In genomic region chr20:44208770-44209169, GRCh38 we compare ENCODE assay signal across 7 cellular contexts. TPM values are rescaled to one million over a fixed set of nuclear protein-coding genes. Genes with fewer than 3 reads are reported as not detected.
A peak's percentile ranks its signal among the peaks of the same experiment; 100 is the strongest.
DNase-seq lines count a peak whose midpoint lies in the region; ATAC-seq and TF ChIP-seq lines count a peak whose summit lies in the region.

No MANE protein-coding gene starts in this region.

- in situ Hi-C loops in SK-MEL-5 (cut with HindIII; ENCODE audit: low pct_unique_long_range_greater_than_20kb, low sequenced_read_pairs): no loop called here

- H2AFZ ChIP-seq in GM23338: no peak overlapping the region

- H3K9me3 ChIP-seq in skeletal muscle tissue (ENCODE audit: control insufficient read depth in 3 of 3, low read length in 3 of 3): no peaks in the 10 kb centered on the region

- ATAC-seq in GM23338: no peak

- H3K27ac Mint-ChIP-seq in GM23338: peak overlapping the region; percentile 98; the same call in 1 of the 2 replicates

- H3K9me3 Mint-ChIP-seq in GM23338: no peaks in the 10 kb centered on the region; the same call in 2 of the 3 replicates

- H3K9ac ChIP-seq in skeletal muscle tissue (ENCODE audit: low read depth in 1 of 3, low read length in 3 of 3): peak overlapping the region; percentile 94 to 99 (median 98)

- DNase-seq in GM23338 (ENCODE audit: low spot score) (no peak), SK-MEL-5 (ENCODE audit: low read depth, low spot score) (peak; percentile 27), fibroblast of mammary gland (ENCODE audit: low read depth) (peak; percentile 51), germinal center (ENCODE audit: low spot score) (no peak), NCI-H2029 treated with DMSO at 0.1 percent for 48 hours (lab: John Stamatoyannopoulos, UW) (no peak)
- DNase-seq in stimulated activated CD4-positive, alpha-beta T cell treated with anti-CD3 and anti-CD28 coated beads, Interleukin-4, amount 100 ng/mL, for 24 hours: no peak

- H3K4me3 ChIP-seq in GM23338 (peak overlapping the region; percentile 92), fibroblast of mammary gland (ENCODE audit: control insufficient read depth, low read depth, low read length) (peak overlapping the region; percentile 85), skeletal muscle tissue (ENCODE audit: low read length in 3 of 3) (peak overlapping the region; percentile 86 to 92 (median 91))

- H3F3A ChIP-seq in GM23338 (replicated peaks; ENCODE audit: low read depth): no peaks in the 10 kb centered on the region

- H3K36me3 Mint-ChIP-seq in GM23338 (ENCODE audit: low read depth): peaks cover 11% of the 10 kb centered on the region

- H3K79me2 ChIP-seq in GM23338 (replicated peaks; ENCODE audit: insufficient read depth): peaks cover 72% of the 10 kb centered on the region

- peaks cover 24% of the 10 kb centered on the region; the same call in 2 of the 3 replicates for H3K4me1 Mint-ChIP-seq in GM23338

- H3K27ac ChIP-seq in GM23338 (ENCODE audit: low read depth) (no peak overlapping the region), skeletal muscle tissue (ENCODE audit: low read depth, low read length) (peak overlapping the region; percentile 100)

- H3K9me2 ChIP-seq in GM23338 (ENCODE audit: insufficient read depth): no peaks in the 10 kb centered on the region

- H3K27me3 ChIP-seq in GM23338 (ENCODE audit: insufficient read depth) (no peaks in the 10 kb centered on the region), skeletal muscle tissue (ENCODE audit: control insufficient read depth in 3 of 3, insufficient read depth in 3 of 3, low read length in 3 of 3) (no peaks in the 10 kb centered on the region)

- H3K4me3 Mint-ChIP-seq in GM23338: peak overlapping the region; percentile 98

- H3K36me3 ChIP-seq in GM23338 (ENCODE audit: insufficient read depth) (peaks cover 12% of the 10 kb centered on the region), skeletal muscle tissue (ENCODE audit: control insufficient read depth in 3 of 3, insufficient read depth in 3 of 3, low read length in 3 of 3) (peaks cover 0 to 8% (median 5%) of the 10 kb centered on the region in 3 donors)

- TF ChIP-seq CTCF in GM23338 (conservative IDR thresholded peaks at IDR 0.05; ENCODE audit: low read depth in 2 of 2): no peak
- TF ChIP-seq CTCF in fibroblast of mammary gland (conservative IDR thresholded peaks at IDR 0.05; ENCODE audit: control insufficient read depth, insufficient read depth, low read depth, low read length): no peak

- H3K27me3 Mint-ChIP-seq in GM23338 (ENCODE audit: insufficient read depth, low read depth, poor library complexity): peaks cover 11% of the 10 kb centered on the region

- peaks cover 25% of the 10 kb centered on the region for H4K20me1 ChIP-seq in GM23338 (replicated peaks; ENCODE audit: insufficient read depth)

- H3K4me1 ChIP-seq in GM23338 (ENCODE audit: insufficient read depth) (peaks cover 15% of the 10 kb centered on the region), skeletal muscle tissue (ENCODE audit: control insufficient read depth in 3 of 3, insufficient read depth in 3 of 3, low read length in 3 of 3) (peaks cover 35 to 52% (median 45%) of the 10 kb centered on the region in 3 donors)

- H3K4me2 ChIP-seq in GM23338: peak overlapping the region; percentile 86

TF ChIP-seq in GM23338, 12 proteins besides CTCF, POLR2A, EP300 and RAD21:
- TF ChIP-seq ZNF114 (CRISPR knock-in tag; IDR thresholded peaks at IDR 0.05): no peak
- TF ChIP-seq, protein P1, sequence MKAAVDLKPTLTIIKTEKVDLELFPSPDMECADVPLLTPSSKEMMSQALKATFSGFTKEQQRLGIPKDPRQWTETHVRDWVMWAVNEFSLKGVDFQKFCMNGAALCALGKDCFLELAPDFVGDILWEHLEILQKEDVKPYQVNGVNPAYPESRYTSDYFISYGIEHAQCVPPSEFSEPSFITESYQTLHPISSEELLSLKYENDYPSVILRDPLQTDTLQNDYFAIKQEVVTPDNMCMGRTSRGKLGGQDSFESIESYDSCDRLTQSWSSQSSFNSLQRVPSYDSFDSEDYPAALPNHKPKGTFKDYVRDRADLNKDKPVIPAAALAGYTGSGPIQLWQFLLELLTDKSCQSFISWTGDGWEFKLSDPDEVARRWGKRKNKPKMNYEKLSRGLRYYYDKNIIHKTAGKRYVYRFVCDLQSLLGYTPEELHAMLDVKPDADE (IDR thresholded peaks at IDR 0.05): no peak
- TF ChIP-seq ZNF331 (CRISPR knock-in tag; IDR thresholded peaks at IDR 0.05; ENCODE audit: low read depth): no peak
- TF ChIP-seq EZH2 (IDR thresholded peaks at IDR 0.05; ENCODE audit: low read depth, unreplicated experiment): no peak
- no peak for TF ChIP-seq POLR2AphosphoS5 (IDR thresholded peaks at IDR 0.05; ENCODE audit: low read depth)
- TF ChIP-seq EZH2phosphoT487 (IDR thresholded peaks at IDR 0.05; ENCODE audit: unreplicated experiment): no peak
TF ChIP-seq in GM23338: peak in this region for 0.

RNA-seq across cellular contexts. Expression of gene OSER1, which starts 1.8 kb away (rescaled TPM):
- total RNA-seq in GM23338 (2014; rRNA removed; shearing (Covaris generic)): 31.1 and 32.4 TPM in 2 replicates
- polyA plus RNA-seq in GM23338 (2016; fragmentation: Nextera tagmentation; extraction: Ambion mirVana): 22.1 and 25.2 TPM in 2 replicates
- 49.6 and 50.9 TPM in 2 replicates for total RNA-seq in SK-MEL-5 (2014; rRNA removed; shearing (Covaris generic))
- 22.0 and 23.9 TPM in 2 replicates for polyA plus RNA-seq in SK-MEL-5 (2015; cell fraction: cytosol; rRNA removed)
- polyA plus RNA-seq in SK-MEL-5 (2015; cell fraction: nucleus; rRNA removed): 50.6 and 60.6 TPM in 2 replicates
- total RNA-seq in skeletal muscle tissue: 31.3 TPM

RNA-seq across cellular contexts. Expression of gene JPH2, which starts 21.8 kb away (rescaled TPM):
- total RNA-seq in GM23338 (2014; rRNA removed; shearing (Covaris generic)): 0.78 and 1.1 TPM in 2 replicates
- polyA plus RNA-seq in GM23338 (2016; fragmentation: Nextera tagmentation; extraction: Ambion mirVana): 0.16 and 0.43 TPM in 2 replicates
- 0.08 and 0.13 TPM in 2 replicates for total RNA-seq in SK-MEL-5 (2014; rRNA removed; shearing (Covaris generic))
- 0.08 TPM in 1 of 2 replicates, not detected in the other for polyA plus RNA-seq in SK-MEL-5 (2015; cell fraction: cytosol; rRNA removed)
- polyA plus RNA-seq in SK-MEL-5 (2015; cell fraction: nucleus; rRNA removed): not detected in 2 replicates
- 85.1 TPM for total RNA-seq in skeletal muscle tissue

RNA-seq across cellular contexts. Expression of gene GDAP1L1, which starts 38.3 kb away (rescaled TPM):
- total RNA-seq in GM23338 (2014; rRNA removed; shearing (Covaris generic)): 6.9 and 11.2 TPM in 2 replicates
- polyA plus RNA-seq in GM23338 (2016; fragmentation: Nextera tagmentation; extraction: Ambion mirVana): 4.5 and 5.9 TPM in 2 replicates
- 0.43 TPM in 1 of 2 replicates, not detected in the other for total RNA-seq in SK-MEL-5 (2014; rRNA removed; shearing (Covaris generic))
- 0.24 and 0.30 TPM in 2 replicates for polyA plus RNA-seq in SK-MEL-5 (2015; cell fraction: cytosol; rRNA removed)
- polyA plus RNA-seq in SK-MEL-5 (2015; cell fraction: nucleus; rRNA removed): 1.5 TPM in 1 of 2 replicates, not detected in the other
- total RNA-seq in skeletal muscle tissue: not detected

Comparison
In these comparisons a context has a peak if more than half of its experiments do, and no peak if none do; other contexts are left out.
1. DNase-seq: peak in SK-MEL-5 (single experiment) and fibroblast of mammary gland (single experiment); none in GM23338 (single experiment), germinal center (single experiment), stimulated activated CD4-positive, alpha-beta T cell treated with anti-CD3 and anti-CD28 coated beads, Interleukin-4, amount 100 ng/mL, for 24 hours (single experiment) and NCI-H2029 treated with DMSO at 0.1 percent for 48 hours (single experiment).
2. RNA of gene JPH2, which starts 21.8 kb away (total RNA-seq): 85.1 TPM in skeletal muscle tissue (single experiment); 0.78 to 1.1 TPM in GM23338 and 0.08 to 0.13 TPM in SK-MEL-5; every median in the first group is over 10 times any median in the second.
3. Peak in every context shown above with its lines, with median percentiles within 50 percentile points of each other: H3K4me3 ChIP-seq.